14 cellular contexts compared by ENCODE assay signal in the genomic region with DNA sequence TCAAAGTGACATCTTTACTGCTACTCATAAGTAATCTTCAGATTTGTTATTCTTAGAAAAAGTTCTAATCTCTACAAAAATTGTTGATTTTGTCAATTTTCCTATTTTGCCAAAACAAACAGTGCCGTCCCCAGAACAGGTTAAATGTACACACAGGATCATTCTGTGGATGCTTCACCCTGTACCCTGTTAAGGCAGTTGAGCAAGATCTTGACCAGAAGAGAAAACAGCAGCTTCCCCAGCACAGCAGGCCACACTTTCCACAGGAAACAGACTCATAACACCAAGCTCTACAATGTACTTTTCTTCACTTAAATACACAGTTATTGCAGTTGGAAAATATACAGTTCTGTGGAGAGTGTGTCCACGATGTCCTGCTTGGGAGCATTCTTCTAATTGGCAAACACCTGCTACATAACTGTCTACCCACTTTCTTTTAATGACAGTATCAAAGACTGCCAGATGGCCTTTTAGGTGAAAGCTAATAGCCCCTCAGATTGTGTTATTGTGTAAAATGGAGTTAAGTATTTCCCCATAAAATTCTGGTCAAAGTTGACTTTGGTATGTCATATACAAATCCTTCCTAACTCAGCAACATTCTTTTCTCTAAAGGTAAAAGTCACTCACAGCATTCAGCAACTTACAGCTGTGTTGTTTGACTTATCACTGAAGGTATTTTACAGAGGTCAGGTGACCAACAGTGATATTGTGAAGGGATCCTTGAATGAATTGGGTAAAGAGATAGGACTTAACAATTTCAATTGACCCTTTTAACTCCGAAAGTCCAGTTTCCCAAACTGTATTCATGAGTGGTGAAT.
DNase-seq lines count a peak whose midpoint lies in the region; ATAC-seq and TF ChIP-seq lines count a peak whose summit lies in the region.
"Had no signal": no experiment of that assay in that cellular context is flagged by ENCODE, and none has a peak within 500 bp of the region (broad histone marks: within the 10 kb centered on the region; RNA-seq: fewer than 3 reads in every experiment).

No MANE protein-coding gene starts in this region.

- H3K9me2 ChIP-seq in MM.1S (replicated peaks; ENCODE audit: insufficient read depth, low read length), result no peaks in the 10 kb centered on the region

- no peaks in the 10 kb centered on the region for H3K4me1 ChIP-seq in MM.1S (ENCODE audit: low read length)

- ATAC-seq in HG03565 (IDR thresholded peaks at IDR 0.05; ENCODE audit: unreplicated experiment), result no peak
- ATAC-seq: Right ventricle myocardium inferior had no signal

- no peaks in the 10 kb centered on the region for H3K79me2 ChIP-seq in MM.1S (ENCODE audit: low read length)

- no peaks in the 10 kb centered on the region for H3K9me3 ChIP-seq in MM.1S (replicated peaks; ENCODE audit: insufficient read depth, low read length)
- H3K9me3 ChIP-seq: A549 had no signal

- no peak overlapping the region for H3K4me2 ChIP-seq in MM.1S (ENCODE audit: low read depth, low read length)
- H3K4me2 ChIP-seq: A549 had no signal

- H3K4me3 ChIP-seq in MM.1S (ENCODE audit: low read length), result no peak overlapping the region
- H3K4me3 ChIP-seq: A549, lung had no signal

- H3K36me3 ChIP-seq in MM.1S (replicated peaks; ENCODE audit: insufficient read depth, low read length), result no peaks in the 10 kb centered on the region

- H3K9ac ChIP-seq in MM.1S (ENCODE audit: low read length), result no peak overlapping the region

- no peak overlapping the region for H2AFZ ChIP-seq in MM.1S (ENCODE audit: low read length)

- no peaks in the 10 kb centered on the region for H3K27me3 ChIP-seq in MM.1S (replicated peaks; ENCODE audit: insufficient read depth, low read length)

- no peak overlapping the region for H3K27ac ChIP-seq in MM.1S (ENCODE audit: low read length)
- H3K27ac ChIP-seq: A549 had no signal

- H4K20me1 ChIP-seq in MM.1S (ENCODE audit: insufficient read depth, low read length), result no peaks in the 10 kb centered on the region

- H3F3A ChIP-seq in MM.1S (ENCODE audit: insufficient read depth, low read length), result no peaks in the 10 kb centered on the region

- DNase-seq in NCI-H1092 treated with DMSO at 0.1 percent for 48 hours (lab: John Stamatoyannopoulos, UW) (peak; percentile 74), NCI-H1092 (lab: John Stamatoyannopoulos, UW) (no peak), Kasumi-1 (lab: John Stamatoyannopoulos, UW) (peak; percentile 38 to 45), amniotic epithelial cell (ENCODE audit: low read depth) (peak; percentile 48), lung microvascular endothelial cell (ENCODE audit: low read depth in 2 of 2) (peak; percentile 54 to 58), MM.1S (no peak), kidney tubule cell (ENCODE audit: low spot score) (no peak)
- DNase-seq: anterior cingulate cortex; NCI-H510A treated with DMSO at 0.1 percent for 48 hours; stimulated activated CD8-positive, alpha-beta memory T cell treated with anti-CD3 and anti-CD28 coated beads, Interleukin-4, amount 100 ng/mL, for 48 hours had no signal

- TF ChIP-seq CTCF in MM.1S (IDR thresholded peaks at IDR 0.05; ENCODE audit: low read length), result no peak

Comparison
In these comparisons a context has a peak if more than half of its experiments do, and no peak if none do; other contexts are left out.
1. DNase-seq: peak in NCI-H1092 treated with DMSO at 0.1 percent for 48 hours (single experiment), Kasumi-1 (2 of 2), amniotic epithelial cell (single experiment) and lung microvascular endothelial cell (2 of 2); none in NCI-H1092 (single experiment), MM.1S (single experiment) and kidney tubule cell (single experiment).